In genomic region chr10:119314486-119314885, GRCh38 we compare ENCODE assay signal across 14 cellular contexts.
DNase-seq lines count a peak whose midpoint lies in the region; ATAC-seq and TF ChIP-seq lines count a peak whose summit lies in the region.
"Had no signal": no experiment of that assay in that cellular context is flagged by ENCODE, and none has a peak within 500 bp of the region (broad histone marks: within the 10 kb centered on the region; RNA-seq: fewer than 3 reads in every experiment).

No MANE protein-coding gene starts in this region.

- CTCF ChIA-PET in activated CD4-positive, alpha-beta T cell treated with anti-CD3 and anti-CD28 coated beads for 36 hours (lab: Charles Lee), result no interaction called here
- CTCF ChIA-PET in Panc1 (lab: Charles Lee), result no interaction called here
- CTCF ChIA-PET in CD8-positive, alpha-beta T cell (lab: Charles Lee), result interaction anchor here (0.9 to 2.0 kb wide), 3 partner anchors 35 to 108 kb away, joined by 3 to 5 read pairs (median 3); partner anchors contain the start of gene GRK5
- CTCF ChIA-PET in activated CD4-positive, alpha-beta memory T cell treated with anti-CD3 and anti-CD28 coated beads for 36 hours (lab: Charles Lee), result no interaction called here

- peaks cover 64% of the 10 kb centered on the region for H3K4me1 ChIP-seq in Panc1 (ENCODE audit: control insufficient read depth, insufficient read depth, low read length)
- H3K4me1 ChIP-seq in hepatocyte (ENCODE audit: insufficient read depth), result peaks cover 47% of the 10 kb centered on the region
- peaks cover 17 to 86% (median 57%) of the 10 kb centered on the region in 4 donors for H3K4me1 ChIP-seq in stomach
- H3K4me1 ChIP-seq in CD8-positive, alpha-beta T cell (ENCODE audit: insufficient read depth, low read length), result peaks cover 33% of the 10 kb centered on the region
- H3K4me1 ChIP-seq: prostate gland had no signal

- no peaks in the 10 kb centered on the region for H3K9me2 ChIP-seq in hepatocyte (replicated peaks; ENCODE audit: insufficient read depth)

- 96% methylated on average over 7 of the region's 7 CpGs for WGBS in hepatocyte (ENCODE audit: low lambda C conversion rate, missing lambda C conversion rate)
- 86 to 91% (median 88%) methylated on average over 7 of the region's 7 CpGs for WGBS in stomach, 5 donors

- H3K4me1 Mint-ChIP-seq in activated CD4-positive, alpha-beta T cell treated with anti-CD3 and anti-CD28 coated beads for 36 hours, result peaks cover 52% of the 10 kb centered on the region
- H3K4me1 Mint-ChIP-seq in CD8-positive, alpha-beta T cell (ENCODE audit: low read depth), result peaks cover 43% of the 10 kb centered on the region
- H3K4me1 Mint-ChIP-seq in activated CD4-positive, alpha-beta memory T cell treated with anti-CD3 and anti-CD28 coated beads for 36 hours (ENCODE audit: low read depth), result peaks cover 52% of the 10 kb centered on the region

- no peak overlapping the region for H3K4me3 ChIP-seq in Panc1 (ENCODE audit: low read depth in 2 of 2, low read length in 2 of 2)
- H3K4me3 ChIP-seq in hepatocyte, result no peak overlapping the region
- no peak overlapping the region for H3K4me3 ChIP-seq in stomach
- no peak overlapping the region for H3K4me3 ChIP-seq in CD8-positive, alpha-beta T cell (ENCODE audit: low read depth, low read length)
- H3K4me3 ChIP-seq: prostate gland, SK-N-MC had no signal

- peaks cover 7% of the 10 kb centered on the region for H3K36me3 Mint-ChIP-seq in activated CD4-positive, alpha-beta T cell treated with anti-CD3 and anti-CD28 coated beads for 36 hours (ENCODE audit: low read depth)
- no peaks in the 10 kb centered on the region for H3K36me3 Mint-ChIP-seq in CD8-positive, alpha-beta T cell
- H3K36me3 Mint-ChIP-seq in activated CD4-positive, alpha-beta memory T cell treated with anti-CD3 and anti-CD28 coated beads for 36 hours, result no peaks in the 10 kb centered on the region

- H3K9me3 ChIP-seq in Panc1 (ENCODE audit: control insufficient read depth, insufficient read depth, low read depth, low read length), result no peaks in the 10 kb centered on the region
- H3K9me3 ChIP-seq in hepatocyte (ENCODE audit: low read depth), result no peaks in the 10 kb centered on the region
- no peaks in the 10 kb centered on the region for H3K9me3 ChIP-seq in stomach
- H3K9me3 ChIP-seq in CD8-positive, alpha-beta T cell (ENCODE audit: low read length), result no peaks in the 10 kb centered on the region
- H3K9me3 ChIP-seq: prostate gland had no signal

- in situ Hi-C loops in Panc1 (cut with HindIII; ENCODE audit: low pct_unique_long_range_greater_than_20kb, low sequenced_read_pairs), result no loop called here

- H3K27ac ChIP-seq in Panc1 (ENCODE audit: low read length), result peak overlapping the region; percentile 95
- peak overlapping the region; percentile 95 for H3K27ac ChIP-seq in hepatocyte
- H3K27ac ChIP-seq in stomach, result peak overlapping the region; percentile 2 to 78 (median 73)
- no peak overlapping the region for H3K27ac ChIP-seq in CD8-positive, alpha-beta T cell (ENCODE audit: low read depth, low read length)
- H3K27ac ChIP-seq: prostate gland, SK-N-MC had no signal

- H3K4me3 Mint-ChIP-seq in activated CD4-positive, alpha-beta T cell treated with anti-CD3 and anti-CD28 coated beads for 36 hours, result no peak overlapping the region
- no peak overlapping the region for H3K4me3 Mint-ChIP-seq in CD8-positive, alpha-beta T cell
- no peak overlapping the region for H3K4me3 Mint-ChIP-seq in activated CD4-positive, alpha-beta memory T cell treated with anti-CD3 and anti-CD28 coated beads for 36 hours

- intact Hi-C loops in activated CD4-positive, alpha-beta T cell treated with anti-CD3 and anti-CD28 coated beads for 36 hours (cut with DNase I, micrococcal nuclease), result loop anchor here (2.0 kb wide), 5 partner anchors 26 to 390 kb away; no protein-coding TSS in a partner anchor
- intact Hi-C loops in Panc1 (cut with micrococcal nuclease; ENCODE audit: unreplicated experiment) (no loop called here), stomach (cut with DNase I; ENCODE audit: low total_unique reads) (no loop called here)
- intact Hi-C loops in CD8-positive, alpha-beta T cell (cut with DNase I, micrococcal nuclease), result no loop called here
- intact Hi-C loops in activated CD4-positive, alpha-beta memory T cell treated with anti-CD3 and anti-CD28 coated beads for 36 hours (cut with micrococcal nuclease), result loop anchor here (2.0 kb wide), 3 partner anchors 182 to 340 kb away; no protein-coding TSS in a partner anchor

- TF ChIP-seq CTCF in Panc1 (IDR thresholded peaks at IDR 0.05), result no peak
- TF ChIP-seq CTCF in hepatocyte (IDR thresholded peaks at IDR 0.05; ENCODE audit: poor library complexity), result no peak
- no peak for TF ChIP-seq CTCF in stomach (IDR thresholded peaks at IDR 0.05)
- TF ChIP-seq CTCF in CD8-positive, alpha-beta T cell (IDR thresholded peaks at IDR 0.05), result no peak

- H3K36me3 ChIP-seq in Panc1 (ENCODE audit: control insufficient read depth, insufficient read depth, low read length) (no peaks in the 10 kb centered on the region), hepatocyte (replicated peaks; ENCODE audit: insufficient read depth, low read depth) (no peaks in the 10 kb centered on the region), stomach (no peaks in the 10 kb centered on the region)
- peaks cover 3% of the 10 kb centered on the region for H3K36me3 ChIP-seq in CD8-positive, alpha-beta T cell (ENCODE audit: insufficient read depth, low read length)
- H3K36me3 ChIP-seq: prostate gland had no signal

- H3K27me3 Mint-ChIP-seq in activated CD4-positive, alpha-beta T cell treated with anti-CD3 and anti-CD28 coated beads for 36 hours, result peaks cover 2% of the 10 kb centered on the region
- peaks cover 2% of the 10 kb centered on the region for H3K27me3 Mint-ChIP-seq in CD8-positive, alpha-beta T cell (ENCODE audit: low read depth)
- H3K27me3 Mint-ChIP-seq in activated CD4-positive, alpha-beta memory T cell treated with anti-CD3 and anti-CD28 coated beads for 36 hours, result peaks cover 5% of the 10 kb centered on the region

- no peak for TF ChIP-seq EP300 in stomach (IDR thresholded peaks at IDR 0.05)

- no peak for TF ChIP-seq POLR2A in stomach (IDR thresholded peaks at IDR 0.05)

- no peaks in the 10 kb centered on the region for H4K20me1 ChIP-seq in hepatocyte (ENCODE audit: insufficient read depth, poor library complexity, severe bottlenecking)

- peak overlapping the region; percentile 94 for H3K27ac Mint-ChIP-seq in activated CD4-positive, alpha-beta T cell treated with anti-CD3 and anti-CD28 coated beads for 36 hours
- no peak overlapping the region for H3K27ac Mint-ChIP-seq in CD8-positive, alpha-beta T cell
- no peak overlapping the region for H3K27ac Mint-ChIP-seq in activated CD4-positive, alpha-beta memory T cell treated with anti-CD3 and anti-CD28 coated beads for 36 hours

- H3K79me2 ChIP-seq in hepatocyte, result peaks cover 57% of the 10 kb centered on the region

- POLR2A ChIA-PET in activated CD4-positive, alpha-beta T cell treated with anti-CD3 and anti-CD28 coated beads for 36 hours (lab: Charles Lee), result interaction anchor here (2.5 kb wide), 1 partner anchor 107 kb away, joined by 7 read pairs; the partner anchor contains the start of gene GRK5
- POLR2A ChIA-PET in Panc1 (lab: Charles Lee), result interaction anchor here (0.6 kb wide), 1 partner anchor 62 kb away, joined by 3 read pairs; no protein-coding TSS in a partner anchor
- POLR2A ChIA-PET in CD8-positive, alpha-beta T cell (lab: Charles Lee), result no interaction called here
- POLR2A ChIA-PET in activated CD4-positive, alpha-beta memory T cell treated with anti-CD3 and anti-CD28 coated beads for 36 hours (lab: Charles Lee), result interaction anchor here (0.6 to 3.0 kb wide), 4 partner anchors 9 to 208 kb away, joined by 3 to 17 read pairs (median 4); partner anchors contain the start of gene GRK5

- H2AFZ ChIP-seq in hepatocyte, result no peak overlapping the region

- H3K9me3 Mint-ChIP-seq in activated CD4-positive, alpha-beta T cell treated with anti-CD3 and anti-CD28 coated beads for 36 hours (ENCODE audit: low read depth), result no peaks in the 10 kb centered on the region
- H3K9me3 Mint-ChIP-seq in CD8-positive, alpha-beta T cell, result no peaks in the 10 kb centered on the region
- peaks cover 3% of the 10 kb centered on the region for H3K9me3 Mint-ChIP-seq in activated CD4-positive, alpha-beta memory T cell treated with anti-CD3 and anti-CD28 coated beads for 36 hours

- DNase-seq in activated CD4-positive, alpha-beta T cell treated with anti-CD3 and anti-CD28 coated beads for 36 hours, result no peak
- DNase-seq in activated CD4-positive, alpha-beta T cell treated with anti-CD3 and anti-CD28 coated beads for 1 hour, result no peak
- DNase-seq in Panc1 (ENCODE audit: low read depth, low spot score) (no peak), hepatocyte (ENCODE audit: low spot score) (no peak), stomach (no peak)
- DNase-seq in activated CD8-positive, alpha-beta memory T cell treated with anti-CD3 and anti-CD28 coated beads for 24 hours, result no peak
- no peak for DNase-seq in CD8-positive, alpha-beta T cell
- DNase-seq in activated CD4-positive, alpha-beta memory T cell treated with anti-CD3 and anti-CD28 coated beads for 36 hours, result no peak
- DNase-seq: MM.1S; NCI-H2081; NCI-H774; stimulated activated naive CD4-positive, alpha-beta T cell had no signal

- H3K4me2 ChIP-seq in hepatocyte, result no peak overlapping the region

- no peak for ATAC-seq in activated CD4-positive, alpha-beta T cell treated with anti-CD3 and anti-CD28 coated beads for 36 hours
- ATAC-seq in Panc1, result no peak
- ATAC-seq in CD8-positive, alpha-beta T cell, result no peak

- no TSS peak for BruUV-seq in Panc1 (replicated peaks; lab: Mats Ljungman, UMichigan)

- no peaks in the 10 kb centered on the region for H3K27me3 ChIP-seq in Panc1 (ENCODE audit: control insufficient read depth, insufficient read depth, low read length)
- H3K27me3 ChIP-seq in hepatocyte, result no peaks in the 10 kb centered on the region
- H3K27me3 ChIP-seq in stomach, result no peaks in the 10 kb centered on the region
- no peaks in the 10 kb centered on the region for H3K27me3 ChIP-seq in CD8-positive, alpha-beta T cell (ENCODE audit: insufficient read depth, low read length)

Comparison
In these comparisons a context has a peak if more than half of its experiments do, and no peak if none do; other contexts are left out.
1. intact Hi-C loops: an anchor here in activated CD4-positive, alpha-beta T cell treated with anti-CD3 and anti-CD28 coated beads for 36 hours (2.0 kb wide) and activated CD4-positive, alpha-beta memory T cell treated with anti-CD3 and anti-CD28 coated beads for 36 hours (2.0 kb wide); none called in Panc1, stomach and CD8-positive, alpha-beta T cell.